In genomic region chr5:150649828-150650712, GRCh38 we compare ENCODE assay signal across 21 cellular contexts. TPM values are rescaled to one million over a fixed set of nuclear protein-coding genes. Genes with fewer than 3 reads are reported as not detected.
DNase-seq lines count a peak whose midpoint lies in the region; ATAC-seq and TF ChIP-seq lines count a peak whose summit lies in the region.
"Had no signal": no experiment of that assay in that cellular context is flagged by ENCODE, and none has a peak within 500 bp of the region (broad histone marks: within the 10 kb centered on the region; RNA-seq: fewer than 3 reads in every experiment).

No MANE protein-coding gene starts in this region.

- H3K4me3 ChIP-seq in left ventricle myocardium inferior: peak overlapping the region; percentile 35
- no peak overlapping the region for H3K4me3 ChIP-seq in right atrium auricular region
- H3K4me3 ChIP-seq in ovary: no peak overlapping the region

- TF ChIP-seq CTCF in left ventricle myocardium inferior (IDR thresholded peaks at IDR 0.05; ENCODE audit: borderline replicate concordance) (no peak), right atrium auricular region (IDR thresholded peaks at IDR 0.05) (no peak), ovary (IDR thresholded peaks at IDR 0.05) (no peak)

- no peak for TF ChIP-seq EP300 in ovary (IDR thresholded peaks at IDR 0.05)

- no peak for DNase-seq in left ventricle myocardium inferior
- no peak for DNase-seq in Right ventricle myocardium inferior (ENCODE audit: missing footprints)
- no peak for DNase-seq in right atrium auricular region (ENCODE audit: low spot score)
- DNase-seq in ovary: peak in 1 of 5 donors; percentile 53
- no peak for DNase-seq in activated naive CD4-positive, alpha-beta T cell treated with anti-CD3 and anti-CD28 coated beads, Interleukin-2, amount 50 U/mL, for 72 hours (ENCODE audit: low spot score in 2 of 2)
- no peak for DNase-seq in dermis blood vessel endothelial cell
- DNase-seq in pons (ENCODE audit: low spot score): no peak
- DNase-seq: activated CD4-positive, alpha-beta T cell treated with anti-CD3 and anti-CD28 coated beads for 4 hours; activated T-cell treated with anti-CD3 and anti-CD28 coated beads, Interleukin-2, amount 50 U/mL, for 4 hours; DMS153; natural killer cell; NCI-H1092 treated with DMSO at 0.1 percent for 48 hours; NCI-H1930; NCI-H524 treated with DMSO at 0.1 percent for 48 hours; SHP77; stimulated activated naive CD4-positive, alpha-beta T cell had no signal

- H3K9me3 ChIP-seq in left ventricle myocardium inferior (replicated peaks) (no peaks in the 10 kb centered on the region), right atrium auricular region (no peaks in the 10 kb centered on the region), ovary (no peaks in the 10 kb centered on the region)
- H3K9me3 ChIP-seq: BE2C had no signal

- H3K9me3 Mint-ChIP-seq in activated naive CD4-positive, alpha-beta T cell treated with anti-CD3 and anti-CD28 coated beads, Interleukin-2, amount 50 U/mL, for 72 hours: no peaks in the 10 kb centered on the region
- H3K9me3 Mint-ChIP-seq: activated T-cell treated with anti-CD3 and anti-CD28 coated beads, Interleukin-2, amount 50 U/mL, for 4 hours; dendritic cell treated with granulocyte-macrophage colony-stimulating factor and Interleukin-4, amounts not matched to agents 40 ng/mL and 50 ng/mL, for 4 days; IgD-negative memory B cell; natural killer cell had no signal

- peaks cover 88% of the 10 kb centered on the region for H3K4me1 ChIP-seq in left ventricle myocardium inferior
- H3K4me1 ChIP-seq in right atrium auricular region: peaks cover 0 to 90% of the 10 kb centered on the region in 2 donors
- H3K4me1 ChIP-seq in ovary (ENCODE audit: insufficient read depth): peaks cover 28% of the 10 kb centered on the region

- H3K27ac Mint-ChIP-seq in activated naive CD4-positive, alpha-beta T cell treated with anti-CD3 and anti-CD28 coated beads, Interleukin-2, amount 50 U/mL, for 72 hours: peak overlapping the region in 1 of 2 donors; percentile 54
- H3K27ac Mint-ChIP-seq: dendritic cell treated with granulocyte-macrophage colony-stimulating factor and Interleukin-4, amounts not matched to agents 40 ng/mL and 50 ng/mL, for 4 days; IgD-negative memory B cell; natural killer cell had no signal

- H3K36me3 ChIP-seq in left ventricle myocardium inferior (peaks cover 47% of the 10 kb centered on the region), right atrium auricular region (peaks cover 59% of the 10 kb centered on the region), ovary (no peaks in the 10 kb centered on the region)

- TF ChIP-seq POLR2A in ovary (IDR thresholded peaks at IDR 0.05): no peak

- WGBS in ovary, 3 donors: 61 to 76% (median 71%) methylated on average over 38 to 39 of the region's 39 CpGs

- H3K27me3 ChIP-seq in left ventricle myocardium inferior (ENCODE audit: low read depth): no peaks in the 10 kb centered on the region
- no peaks in the 10 kb centered on the region for H3K27me3 ChIP-seq in right atrium auricular region
- H3K27me3 ChIP-seq in ovary: no peaks in the 10 kb centered on the region
- H3K27me3 ChIP-seq: BE2C had no signal

- no peaks in the 10 kb centered on the region for H3K36me3 Mint-ChIP-seq in activated naive CD4-positive, alpha-beta T cell treated with anti-CD3 and anti-CD28 coated beads, Interleukin-2, amount 50 U/mL, for 72 hours
- H3K36me3 Mint-ChIP-seq: IgD-negative memory B cell, natural killer cell had no signal

- intact Hi-C loops in left ventricle myocardium inferior (cut with micrococcal nuclease) (no loop called here), Right ventricle myocardium inferior (cut with DNase I) (loop anchor here (5.0 to 10.0 kb wide), 2 partner anchors 38 to 195 kb away; no protein-coding TSS in a partner anchor), ovary (cut with DNase I) (loop anchor here in 3 of 4 donors (2.0 to 10.0 kb wide), 4 partner anchors 55 to 185 kb away; partner anchors contain the start of gene RBM22 (in 1 of the 3))

- ATAC-seq in Right ventricle myocardium inferior: no peak
- no peak for ATAC-seq in activated naive CD4-positive, alpha-beta T cell treated with anti-CD3 and anti-CD28 coated beads, Interleukin-2, amount 50 U/mL, for 72 hours
- no peak for ATAC-seq in GM21515 (IDR thresholded peaks at IDR 0.05; ENCODE audit: unreplicated experiment)
- ATAC-seq: activated T-cell treated with anti-CD3 and anti-CD28 coated beads, Interleukin-2, amount 50 U/mL, for 4 hours; natural killer cell had no signal

- H3K27ac ChIP-seq in left ventricle myocardium inferior (replicated peaks) (peak overlapping the region; percentile 97), right atrium auricular region (peak overlapping the region; percentile 96), ovary (peak overlapping the region; percentile 0 to 44)

RNA-seq across cellular contexts. Expression of gene SYNPO, which starts 9.6 kb away (rescaled TPM):
- total RNA-seq in left ventricle myocardium inferior: 715 TPM
- total RNA-seq in Right ventricle myocardium inferior: 587 TPM
- total RNA-seq in right atrium auricular region: 100 to 1,000 TPM; 369 to 413 TPM
- total RNA-seq in ovary: 100 to 1,000 TPM in 3 of 7 donors, 10 to 100 TPM in 3, 1 to 10 TPM in 1; 8.3 to 174 (median 70.2) TPM
- 10 to 100 TPM; 31.0 to 86.9 TPM for polyA plus RNA-seq in ovary
- under 1 TPM; 0.18 to 0.53 TPM for total RNA-seq in activated naive CD4-positive, alpha-beta T cell treated with anti-CD3 and anti-CD28 coated beads, Interleukin-2, amount 50 U/mL, for 72 hours
- 14.6 and 19.1 TPM in 2 replicates for total RNA-seq in dermis blood vessel endothelial cell

RNA-seq across cellular contexts. Expression of gene MYOZ3, which starts 11.0 kb away (rescaled TPM):
- total RNA-seq in left ventricle myocardium inferior (6.2 TPM), Right ventricle myocardium inferior (5.5 TPM), right atrium auricular region (1 to 10 TPM; 2.0 to 3.5 TPM), ovary (1 to 10 TPM in 4 of 7 donors, under 1 TPM in 3; 0.36 to 2.6 (median 1.2) TPM), dermis blood vessel endothelial cell (0.17 and 0.37 TPM in 2 replicates)
- 1 to 10 TPM; 1.6 to 2.7 TPM for polyA plus RNA-seq in ovary
- under 1 TPM; 0.09 to 0.49 TPM for total RNA-seq in activated naive CD4-positive, alpha-beta T cell treated with anti-CD3 and anti-CD28 coated beads, Interleukin-2, amount 50 U/mL, for 72 hours
- total RNA-seq: mononuclear cell, natural killer cell had no signal
- polyA plus RNA-seq: IgD-negative memory B cell had no signal

RNA-seq across cellular contexts. Expression of gene RBM22, which starts 50.8 kb away (rescaled TPM):
- total RNA-seq in left ventricle myocardium inferior (25.2 TPM), Right ventricle myocardium inferior (30.5 TPM), right atrium auricular region (10 to 100 TPM; 26.0 to 29.5 TPM), ovary (10 to 100 TPM; 35.5 to 59.0 (median 48.6) TPM), dermis blood vessel endothelial cell (31.3 and 35.9 TPM in 2 replicates)
- polyA plus RNA-seq in ovary: 10 to 100 TPM; 33.4 to 77.6 TPM
- total RNA-seq in activated naive CD4-positive, alpha-beta T cell treated with anti-CD3 and anti-CD28 coated beads, Interleukin-2, amount 50 U/mL, for 72 hours: 100 to 1,000 TPM in 1 of 2 donors, 10 to 100 TPM in 1; 62.0 to 104 TPM

Comparison
In these comparisons a context has a peak if more than half of its experiments do, and no peak if none do; other contexts are left out.
1. H3K27ac ChIP-seq: peak in every context shown above with its lines; median percentile 97 in left ventricle myocardium inferior; 96 in right atrium auricular region; 22 in ovary.
2. RNA of gene SYNPO, which starts 9.6 kb away (total RNA-seq): 715 TPM in left ventricle myocardium inferior (single experiment), 587 TPM in Right ventricle myocardium inferior (single experiment), 369 to 413 TPM in right atrium auricular region, 8.3 to 174 TPM in ovary and 14.6 to 19.1 TPM in dermis blood vessel endothelial cell; 0.18 to 0.53 TPM in activated naive CD4-positive, alpha-beta T cell treated with anti-CD3 and anti-CD28 coated beads, Interleukin-2, amount 50 U/mL, for 72 hours; every median in the first group is over 4 times any median in the second.